ENCODE assay signal across 8 cellular contexts in the genomic region with DNA sequence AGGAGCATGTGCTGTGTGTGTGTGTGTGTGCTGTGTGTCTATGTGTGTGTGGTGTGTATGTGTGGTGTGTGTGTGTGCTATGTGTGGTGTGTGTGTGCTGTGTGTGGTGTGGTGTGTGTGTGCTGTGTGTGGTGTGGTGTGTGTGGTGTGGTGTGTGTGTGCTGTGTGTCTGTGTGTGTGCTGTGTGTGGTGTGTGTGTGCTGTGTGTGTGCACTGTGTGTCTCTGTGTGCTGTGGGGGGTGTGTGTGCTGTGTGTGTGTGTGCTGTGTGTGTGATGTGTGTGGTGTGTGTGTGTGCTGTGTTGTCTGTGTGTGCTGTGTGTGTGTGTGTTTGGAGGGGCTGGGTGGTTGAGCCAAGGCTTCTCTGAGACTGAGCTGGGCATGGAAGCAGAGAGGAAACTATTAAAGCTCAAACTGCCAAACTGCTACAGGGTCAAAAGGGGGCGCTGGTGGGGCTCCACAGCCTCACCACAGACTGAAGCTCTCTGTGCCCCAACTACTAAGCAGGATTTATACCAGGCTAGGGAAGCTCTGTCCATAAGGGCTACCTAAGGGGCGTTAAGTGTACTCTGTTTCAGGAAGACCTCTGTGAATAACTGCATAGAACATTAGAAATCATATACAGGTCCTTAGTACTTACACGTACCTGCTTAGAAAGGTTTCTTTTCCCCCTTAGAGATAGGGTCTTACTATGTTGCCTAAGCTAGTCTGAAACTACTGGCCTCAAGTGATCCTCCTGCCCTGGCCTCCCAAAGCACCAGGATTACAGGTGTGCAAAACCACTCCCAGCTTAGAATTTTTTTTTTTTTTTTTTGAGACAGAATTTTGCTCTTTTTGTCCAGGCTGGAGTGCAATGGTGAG. TPM values are rescaled to one million over a fixed set of nuclear protein-coding genes. Genes with fewer than 3 reads are reported as not detected.
DNase-seq lines count a peak whose midpoint lies in the region; ATAC-seq, FAIRE-seq and TF ChIP-seq lines count a peak whose summit lies in the region.

No MANE protein-coding gene starts in this region.

- H4K20me1 ChIP-seq in H1 (replicated peaks in 1 of 2; ENCODE audit: control insufficient read depth in 1 of 2, insufficient read depth in 2 of 2, low read length in 2 of 2): peaks cover 2 to 4% of the 10 kb centered on the region in 2 experiments

- H3K9me3 ChIP-seq in right atrium auricular region (no peaks in the 10 kb centered on the region), H1 (ENCODE audit: insufficient read depth in 2 of 2, low read depth in 1 of 2, low read length in 1 of 2) (no peaks in the 10 kb centered on the region), suprapubic skin (no peaks in the 10 kb centered on the region)

- H4K8ac ChIP-seq in H1 (ENCODE audit: extremely low read depth, insufficient read depth, low read length): no peak overlapping the region

- no peak overlapping the region for H3K4me2 ChIP-seq in H1 (ENCODE audit: insufficient read depth in 1 of 2, low read depth in 2 of 2, low read length in 2 of 2)

- CTCF ChIA-PET in activated CD8-positive, alpha-beta T cell treated with anti-CD3 and anti-CD28 coated beads, Interleukin-2, amount 10 ng/mL, durations not matched to agents 7 days and 5 days (lab: Charles Lee): interaction anchor here (0.6 to 3.5 kb wide), 55 partner anchors 9 to 308 kb away, joined by 3 to 62 read pairs (median 5); partner anchors contain the start of genes DNAJC7, GHDC, HCRT and KCNH4
- CTCF ChIA-PET in H1 (lab: Charles Lee; ENCODE audit: partially characterized antibody): interaction anchor here (0.5 to 4.5 kb wide), 70 partner anchors 9 to 399 kb away, joined by 3 to 56 read pairs (median 4); partner anchors contain the start of genes GHDC, STAT5A and STAT5B

- no peak for FAIRE-seq in H1 (lab: Jason Lieb, UNC)

- H4K91ac ChIP-seq in H1 (replicated peaks; ENCODE audit: insufficient read length, low read length): peak overlapping the region; percentile 70

- H3K79me1 ChIP-seq in H1 (ENCODE audit: low read depth, low read length): no peaks in the 10 kb centered on the region

- H2BK5ac ChIP-seq in H1 (ENCODE audit: low read depth, low read length): no peak overlapping the region; the same call in 1 of the 2 replicates

- H3K14ac ChIP-seq in H1 (ENCODE audit: insufficient read length): no peak overlapping the region

- 0 out of 2 replicates have a peak overlapping the region, but pooled peaks have one; percentile 20 for H2BK15ac ChIP-seq in H1 (ENCODE audit: low read length)

- no peak overlapping the region for H4K5ac ChIP-seq in H1 (ENCODE audit: insufficient read length, low read depth, low read length)

- peak; percentile 50 for DNase-seq in Right ventricle myocardium superior
- no peak for DNase-seq in right atrium auricular region (ENCODE audit: low spot score)
- peak; percentile 38 for DNase-seq in NCI-H82 treated with DMSO at 0.1 percent for 48 hours (lab: John Stamatoyannopoulos, UW; ENCODE audit: unreplicated experiment)
- peak; percentile 69 for DNase-seq in activated CD8-positive, alpha-beta T cell treated with anti-CD3 and anti-CD28 coated beads, Interleukin-2, amount 10 ng/mL, durations not matched to agents 7 days and 5 days
- DNase-seq in H1 (ENCODE audit: low read depth in 1 of 2, low spot score in 2 of 2): peak; percentile 15 to 59
- DNase-seq in naive thymus-derived CD8-positive, alpha-beta T cell: peak; percentile 31 to 74 (median 56)
- DNase-seq in suprapubic skin (ENCODE audit: low spot score in 2 of 2): no peak

- H3K18ac ChIP-seq in H1 (ENCODE audit: extremely low read depth, low read length): no peak overlapping the region

- peak overlapping the region; percentile 52; the same call in 1 of the 2 replicates for H2BK12ac ChIP-seq in H1 (ENCODE audit: low read depth, low read length)

- peak; percentile 85 to 88 for TF ChIP-seq RAD21 in H1 (IDR thresholded peaks at IDR 0.05 in 1 of 2, conservative IDR thresholded peaks at IDR 0.05 in 1 of 2; ENCODE audit: low read depth in 2 of 2, low read length in 2 of 2)

- POLR2A ChIA-PET in activated CD8-positive, alpha-beta T cell treated with anti-CD3 and anti-CD28 coated beads, Interleukin-2, amount 10 ng/mL, durations not matched to agents 7 days and 5 days (lab: Charles Lee): interaction anchor here (1.0 to 2.5 kb wide), 8 partner anchors 9 to 90 kb away, joined by 3 to 24 read pairs (median 5); partner anchors contain the start of genes STAT5A and STAT5B
- POLR2A ChIA-PET in H1 (lab: Charles Lee; ENCODE audit: partially characterized antibody): interaction anchor here (0.9 to 1.2 kb wide), 2 partner anchors 33 to 79 kb away, joined by 3 to 4 read pairs; no protein-coding TSS in a partner anchor
- POLR2A ChIA-PET in naive thymus-derived CD8-positive, alpha-beta T cell (lab: Charles Lee): interaction anchor here (0.6 to 2.9 kb wide), 11 partner anchors 22 to 177 kb away, joined by 3 to 29 read pairs (median 5); partner anchors contain the start of gene STAT5A

- H3K4me1 ChIP-seq in right atrium auricular region: peaks cover 0 to under 1% of the 10 kb centered on the region in 2 donors
- no peaks in the 10 kb centered on the region for H3K4me1 ChIP-seq in H1 (replicated peaks in 1 of 4; ENCODE audit: control insufficient read depth in 3 of 4, insufficient read depth in 4 of 4, low read length in 3 of 4)
- H3K4me1 ChIP-seq in suprapubic skin: no peaks in the 10 kb centered on the region

- no peak overlapping the region for H3K4me3 ChIP-seq in right atrium auricular region
- H3K4me3 ChIP-seq in H1 (ENCODE audit: extremely low read depth in 1 of 4, insufficient read depth in 2 of 4, low read depth in 3 of 4, low read length in 4 of 4): no peak overlapping the region
- no peak overlapping the region for H3K4me3 ChIP-seq in suprapubic skin

- no peak for TF ChIP-seq EP300 in H1 (IDR thresholded peaks at IDR 0.05; ENCODE audit: borderline replicate concordance in 1 of 2, low read depth in 2 of 2, low read length in 2 of 2)
- TF ChIP-seq EP300 in suprapubic skin (IDR thresholded peaks at IDR 0.05): no peak

- H3K27me3 ChIP-seq in right atrium auricular region (no peaks in the 10 kb centered on the region), H1 (replicated peaks in 1 of 4; ENCODE audit: control insufficient read depth in 3 of 4, extremely low read depth in 1 of 4, insufficient read depth in 3 of 4, low read length in 3 of 4) (no peaks in the 10 kb centered on the region), suprapubic skin (no peaks in the 10 kb centered on the region)

- H2BK120ac ChIP-seq in H1 (replicated peaks; ENCODE audit: low read depth, low read length): no peak overlapping the region

- no peaks in the 10 kb centered on the region for H3K9me3 Mint-ChIP-seq in activated CD8-positive, alpha-beta T cell treated with anti-CD3 and anti-CD28 coated beads, Interleukin-2, amount 10 ng/mL, durations not matched to agents 7 days and 5 days (ENCODE audit: insufficient read depth)
- H3K9me3 Mint-ChIP-seq in naive thymus-derived CD8-positive, alpha-beta T cell: no peaks in the 10 kb centered on the region

- no peak overlapping the region for H3K4me3 Mint-ChIP-seq in activated CD8-positive, alpha-beta T cell treated with anti-CD3 and anti-CD28 coated beads, Interleukin-2, amount 10 ng/mL, durations not matched to agents 7 days and 5 days
- H3K4me3 Mint-ChIP-seq in naive thymus-derived CD8-positive, alpha-beta T cell: no peak overlapping the region

- no peak overlapping the region for H3K23ac ChIP-seq in H1 (ENCODE audit: insufficient read length)

- no peak overlapping the region; the same call in 1 of the 2 replicates for H2AK5ac ChIP-seq in H1 (ENCODE audit: low read depth, low read length)

- peaks cover 47% of the 10 kb centered on the region for H3K36me3 ChIP-seq in right atrium auricular region
- H3K36me3 ChIP-seq in H1 (ENCODE audit: control insufficient read depth in 2 of 4, insufficient read depth in 4 of 4, low read length in 3 of 4): peaks cover 5 to 25% (median 14%) of the 10 kb centered on the region in 4 experiments
- H3K36me3 ChIP-seq in suprapubic skin: peaks cover 72% of the 10 kb centered on the region

- H3K56ac ChIP-seq in H1 (replicated peaks; ENCODE audit: insufficient read length, low read depth, low read length): peak overlapping the region; percentile 95

- intact Hi-C loops in Right ventricle myocardium superior (cut with DNase I): no loop called here

- TF ChIP-seq CTCF in right atrium auricular region (IDR thresholded peaks at IDR 0.05) (peak in 1 of 2 donors; percentile 59), H1 (IDR thresholded peaks at IDR 0.05; ENCODE audit: control extremely low read depth in 1 of 3, insufficient read depth in 1 of 3, low read depth in 1 of 3, low read length in 3 of 3) (peak; percentile 82 to 90 (median 88)), suprapubic skin (IDR thresholded peaks at IDR 0.05) (peak; percentile 20 to 44)

- peaks cover 4% of the 10 kb centered on the region; the same call in 1 of the 2 replicates for H3K23me2 ChIP-seq in H1 (ENCODE audit: low read depth, low read length)

- H3K27ac ChIP-seq in right atrium auricular region (no peak overlapping the region), H1 (ENCODE audit: low read depth, low read length) (no peak overlapping the region), suprapubic skin (no peak overlapping the region)

- WGBS in H1 (ENCODE audit: extremely low coverage in 1 of 2, insufficient coverage in 1 of 2, insufficient read length in 1 of 2, insufficient replicate concordance in 2 of 2, low coverage in 1 of 2, low lambda C conversion rate in 2 of 2, missing lambda C conversion rate in 1 of 2), 2 experiments: 51% methylated on average over 3 of the region's 3 CpGs; no CpG with 5 or more reads in 1 of the 2 experiments
- 53% methylated on average over 3 of the region's 3 CpGs for WGBS in suprapubic skin

- H3K79me2 ChIP-seq in H1 (ENCODE audit: control insufficient read depth in 1 of 2, insufficient read depth in 2 of 2, low read length in 2 of 2): no peaks in the 10 kb centered on the region

- H2AFZ ChIP-seq in H1 (ENCODE audit: low read length): no peak overlapping the region

- TF ChIP-seq POLR2A in H1 (IDR thresholded peaks at IDR 0.05; ENCODE audit: control extremely low read depth in 1 of 2, low read depth in 2 of 2, low read length in 2 of 2): no peak
- no peak for TF ChIP-seq POLR2A in suprapubic skin (IDR thresholded peaks at IDR 0.05)

- peaks cover 2% of the 10 kb centered on the region for H3K4me1 Mint-ChIP-seq in activated CD8-positive, alpha-beta T cell treated with anti-CD3 and anti-CD28 coated beads, Interleukin-2, amount 10 ng/mL, durations not matched to agents 7 days and 5 days (ENCODE audit: low read depth)
- peaks cover 2 to 9% (median 6%) of the 10 kb centered on the region in 4 donors for H3K4me1 Mint-ChIP-seq in naive thymus-derived CD8-positive, alpha-beta T cell

- H3K27ac Mint-ChIP-seq in activated CD8-positive, alpha-beta T cell treated with anti-CD3 and anti-CD28 coated beads, Interleukin-2, amount 10 ng/mL, durations not matched to agents 7 days and 5 days: peak overlapping the region; percentile 26
- peak overlapping the region in 7 of 10 donors; percentile 14 to 86 (median 42) for H3K27ac Mint-ChIP-seq in naive thymus-derived CD8-positive, alpha-beta T cell

- no peak overlapping the region for H2BK20ac ChIP-seq in H1 (ENCODE audit: low read length)

- no peak overlapping the region for H3K9ac ChIP-seq in H1 (replicated peaks in 1 of 4; ENCODE audit: extremely low read depth in 1 of 4, low read depth in 3 of 4, low read length in 3 of 4)

- H3K36me3 Mint-ChIP-seq in activated CD8-positive, alpha-beta T cell treated with anti-CD3 and anti-CD28 coated beads, Interleukin-2, amount 10 ng/mL, durations not matched to agents 7 days and 5 days (ENCODE audit: low read depth): peaks cover 34% of the 10 kb centered on the region
- H3K36me3 Mint-ChIP-seq in naive thymus-derived CD8-positive, alpha-beta T cell: peaks cover 0 to 73% (median 14%) of the 10 kb centered on the region in 3 donors

- ATAC-seq in Right ventricle myocardium superior (ENCODE audit: poor library complexity) (peak; percentile 56), HG03108 (IDR thresholded peaks at IDR 0.05; ENCODE audit: unreplicated experiment) (no peak)
- peak; percentile 82 for ATAC-seq in activated CD8-positive, alpha-beta T cell treated with anti-CD3 and anti-CD28 coated beads, Interleukin-2, amount 10 ng/mL, durations not matched to agents 7 days and 5 days
- ATAC-seq in naive thymus-derived CD8-positive, alpha-beta T cell: peak; percentile 94 to 95

- H3K27me3 Mint-ChIP-seq in activated CD8-positive, alpha-beta T cell treated with anti-CD3 and anti-CD28 coated beads, Interleukin-2, amount 10 ng/mL, durations not matched to agents 7 days and 5 days (ENCODE audit: low read depth): no peaks in the 10 kb centered on the region
- no peaks in the 10 kb centered on the region for H3K27me3 Mint-ChIP-seq in naive thymus-derived CD8-positive, alpha-beta T cell

- no peak overlapping the region for H3K4ac ChIP-seq in H1 (replicated peaks; ENCODE audit: insufficient read length, low read depth, low read length)

RNA-seq across cellular contexts. Expression of gene GHDC, which starts 27.8 kb away (rescaled TPM):
- total RNA-seq in Right ventricle myocardium superior (8.1 TPM), right atrium auricular region (10 to 100 TPM; 13.1 to 19.3 TPM), suprapubic skin (10 to 100 TPM; 14.6 to 22.8 (median 18.7) TPM)
- total RNA-seq in activated CD8-positive, alpha-beta T cell treated with anti-CD3 and anti-CD28 coated beads, Interleukin-2, amount 10 ng/mL, durations not matched to agents 7 days and 5 days: 10 to 100 TPM; 16.6 to 17.2 TPM
- 7.1 and 7.4 TPM in 2 replicates for total RNA-seq in H1 (2021; fragmentation: NEBNext Ultra II Directional; extraction: Animal tissue kit (Norgen Biotek cat#: 25700))
- polyA plus RNA-seq in H1 (2011; rRNA removed): 8.1 and 14.8 TPM in 2 replicates
- 8.8 TPM for polyA plus RNA-seq in H1 (2011; cell fraction: cytosol; rRNA removed)
- polyA plus RNA-seq in H1 (2011; cell fraction: nucleus; rRNA removed): 16.4 TPM
- polyA plus RNA-seq in H1 (2012, experiment 1 of 2): 5.4 to 9.7 TPM (median 8.9 TPM) in 4 replicates
- polyA plus RNA-seq in H1 (2012, experiment 2 of 2): 8.8 TPM
- 9.0 TPM for polyA plus RNA-seq in H1 (2013, experiment 1 of 2)
- polyA plus RNA-seq in H1 (2013, experiment 2 of 2): 9.0 TPM
- polyA minus RNA-seq in H1 (2011; rRNA and poly(A)+ RNA removed): 5.4 and 7.0 TPM in 2 replicates
- 5.5 TPM for polyA minus RNA-seq in H1 (2011; cell fraction: cytosol; rRNA and poly(A)+ RNA removed)
- 5.1 TPM for polyA minus RNA-seq in H1 (2011; cell fraction: nucleus; rRNA and poly(A)+ RNA removed)
- total RNA-seq in naive thymus-derived CD8-positive, alpha-beta T cell: 10 to 100 TPM; 25.8 to 29.6 TPM
- polyA plus RNA-seq in naive thymus-derived CD8-positive, alpha-beta T cell: 10 to 100 TPM; 15.3 to 21.5 (median 17.3) TPM

RNA-seq across cellular contexts. Expression of gene HCRT, which starts 36.9 kb away (rescaled TPM):
- total RNA-seq in Right ventricle myocardium superior: not detected
- not detected for total RNA-seq in right atrium auricular region
- total RNA-seq in activated CD8-positive, alpha-beta T cell treated with anti-CD3 and anti-CD28 coated beads, Interleukin-2, amount 10 ng/mL, durations not matched to agents 7 days and 5 days: not detected
- total RNA-seq in H1 (2021; fragmentation: NEBNext Ultra II Directional; extraction: Animal tissue kit (Norgen Biotek cat#: 25700)): not detected in 2 replicates
- polyA plus RNA-seq in H1 (2011; rRNA removed): not detected in 2 replicates
- not detected for polyA plus RNA-seq in H1 (2011; cell fraction: cytosol; rRNA removed)
- polyA plus RNA-seq in H1 (2011; cell fraction: nucleus; rRNA removed): not detected
- polyA plus RNA-seq in H1 (2012, experiment 1 of 2): not detected in 4 replicates
- polyA plus RNA-seq in H1 (2012, experiment 2 of 2): not detected
- polyA plus RNA-seq in H1 (2013, experiment 1 of 2): 0.22 TPM
- polyA plus RNA-seq in H1 (2013, experiment 2 of 2): 0.28 TPM
- not detected in 2 replicates for polyA minus RNA-seq in H1 (2011; rRNA and poly(A)+ RNA removed)
- not detected for polyA minus RNA-seq in H1 (2011; cell fraction: cytosol; rRNA and poly(A)+ RNA removed)
- polyA minus RNA-seq in H1 (2011; cell fraction: nucleus; rRNA and poly(A)+ RNA removed): not detected
- not detected for total RNA-seq in naive thymus-derived CD8-positive, alpha-beta T cell
- polyA plus RNA-seq in naive thymus-derived CD8-positive, alpha-beta T cell: not detected
- total RNA-seq in suprapubic skin: not detected

RNA-seq across cellular contexts. Expression of gene KCNH4, which starts 41.2 kb away (rescaled TPM):
- total RNA-seq in Right ventricle myocardium superior: 0.13 TPM
- total RNA-seq in right atrium auricular region: under 1 TPM; 0.15 to 0.35 TPM
- total RNA-seq in activated CD8-positive, alpha-beta T cell treated with anti-CD3 and anti-CD28 coated beads, Interleukin-2, amount 10 ng/mL, durations not matched to agents 7 days and 5 days: under 1 TPM; 0.05 to 0.13 TPM
- total RNA-seq in H1 (2021; fragmentation: NEBNext Ultra II Directional; extraction: Animal tissue kit (Norgen Biotek cat#: 25700)): 0.47 and 0.59 TPM in 2 replicates
- 0.44 and 0.53 TPM in 2 replicates for polyA plus RNA-seq in H1 (2011; rRNA removed)
- 0.40 TPM for polyA plus RNA-seq in H1 (2011; cell fraction: cytosol; rRNA removed)
- polyA plus RNA-seq in H1 (2011; cell fraction: nucleus; rRNA removed): 1.4 TPM
- 0.13 to 0.37 TPM (median 0.26 TPM) in 4 replicates for polyA plus RNA-seq in H1 (2012, experiment 1 of 2)
- 0.17 TPM for polyA plus RNA-seq in H1 (2012, experiment 2 of 2)
- polyA plus RNA-seq in H1 (2013, experiment 1 of 2): 0.41 TPM
- 0.46 TPM for polyA plus RNA-seq in H1 (2013, experiment 2 of 2)
- polyA minus RNA-seq in H1 (2011; rRNA and poly(A)+ RNA removed): 0.59 and 0.69 TPM in 2 replicates
- polyA minus RNA-seq in H1 (2011; cell fraction: cytosol; rRNA and poly(A)+ RNA removed): not detected
- 0.60 TPM for polyA minus RNA-seq in H1 (2011; cell fraction: nucleus; rRNA and poly(A)+ RNA removed)
- total RNA-seq in naive thymus-derived CD8-positive, alpha-beta T cell: under 1 TPM; 0.11 to 0.18 TPM
- polyA plus RNA-seq in naive thymus-derived CD8-positive, alpha-beta T cell: not detected
- total RNA-seq in suprapubic skin: not detected

RNA-seq across cellular contexts. Expression of gene STAT5B, which starts 54.1 kb away (rescaled TPM):
- 30.0 TPM for total RNA-seq in Right ventricle myocardium superior
- total RNA-seq in right atrium auricular region: 10 to 100 TPM; 31.4 to 49.1 TPM
- 10 to 100 TPM; 92.7 to 94.4 TPM for total RNA-seq in activated CD8-positive, alpha-beta T cell treated with anti-CD3 and anti-CD28 coated beads, Interleukin-2, amount 10 ng/mL, durations not matched to agents 7 days and 5 days
- 43.3 and 52.6 TPM in 2 replicates for total RNA-seq in H1 (2021; fragmentation: NEBNext Ultra II Directional; extraction: Animal tissue kit (Norgen Biotek cat#: 25700))
- polyA plus RNA-seq in H1 (2011; rRNA removed): 35.3 and 40.8 TPM in 2 replicates
- polyA plus RNA-seq in H1 (2011; cell fraction: cytosol; rRNA removed): 43.3 TPM
- 59.0 TPM for polyA plus RNA-seq in H1 (2011; cell fraction: nucleus; rRNA removed)
- 30.5 to 36.1 TPM (median 33.9 TPM) in 4 replicates for polyA plus RNA-seq in H1 (2012, experiment 1 of 2)
- polyA plus RNA-seq in H1 (2012, experiment 2 of 2): 19.0 TPM
- 17.7 TPM for polyA plus RNA-seq in H1 (2013, experiment 1 of 2)
- 15.8 TPM for polyA plus RNA-seq in H1 (2013, experiment 2 of 2)
- 43.6 and 47.2 TPM in 2 replicates for polyA minus RNA-seq in H1 (2011; rRNA and poly(A)+ RNA removed)
- 28.5 TPM for polyA minus RNA-seq in H1 (2011; cell fraction: cytosol; rRNA and poly(A)+ RNA removed)
- 22.2 TPM for polyA minus RNA-seq in H1 (2011; cell fraction: nucleus; rRNA and poly(A)+ RNA removed)
- total RNA-seq in naive thymus-derived CD8-positive, alpha-beta T cell: 100 to 1,000 TPM; 137 to 149 TPM
- polyA plus RNA-seq in naive thymus-derived CD8-positive, alpha-beta T cell: 10 to 100 TPM; 66.3 to 94.0 (median 82.8) TPM
- 100 to 1,000 TPM in 1 of 4 donors, 10 to 100 TPM in 3; 52.7 to 105 (median 57.6) TPM for total RNA-seq in suprapubic skin

Comparison
In these comparisons a context has a peak if more than half of its experiments do, and no peak if none do; other contexts are left out.
1. DNase-seq: peak in Right ventricle myocardium superior (single experiment), NCI-H82 treated with DMSO at 0.1 percent for 48 hours (single experiment), activated CD8-positive, alpha-beta T cell treated with anti-CD3 and anti-CD28 coated beads, Interleukin-2, amount 10 ng/mL, durations not matched to agents 7 days and 5 days (single experiment), H1 (2 of 2) and naive thymus-derived CD8-positive, alpha-beta T cell (10 of 10); none in right atrium auricular region (single experiment) and suprapubic skin (0 of 2).